Comparison of ENCODE assay signal across 18 cellular contexts in the genomic region with DNA sequence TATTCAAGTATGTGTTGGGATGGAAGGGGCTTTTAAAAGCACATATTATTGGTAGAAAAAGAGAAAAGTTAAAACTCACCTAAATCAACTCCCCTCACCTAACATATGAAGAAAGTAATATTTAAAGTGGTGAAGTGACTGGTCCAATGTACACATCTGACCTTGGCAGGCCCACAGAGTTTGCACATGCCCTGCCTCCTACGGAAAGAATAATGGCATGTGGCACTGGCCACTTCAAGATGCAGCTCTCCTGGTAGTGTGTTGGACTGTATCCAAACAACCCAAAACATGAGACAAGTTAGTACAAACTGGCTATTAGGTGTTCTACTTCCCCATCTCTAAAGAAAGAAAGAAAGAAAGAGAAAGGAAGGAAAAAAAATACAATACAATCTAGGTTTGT.
A peak's percentile ranks its signal among the peaks of the same experiment; 100 is the strongest.
DNase-seq lines count a peak whose midpoint lies in the region; ATAC-seq and TF ChIP-seq lines count a peak whose summit lies in the region.
"Had no signal": no experiment of that assay in that cellular context is flagged by ENCODE, and none has a peak within 500 bp of the region (broad histone marks: within the 10 kb centered on the region; RNA-seq: fewer than 3 reads in every experiment).

No MANE protein-coding gene starts in this region.

- H3K27ac Mint-ChIP-seq in natural killer cell treated with Interleukin-12 subunit alpha and Interleukin-12 subunit beta and Interleukin-15 and Interleukin-18, amount 100 ng/mL, for 72 hours, result no peak overlapping the region
- H3K27ac Mint-ChIP-seq: CD4-positive, alpha-beta memory T cell; GM23338; H9; HFFc6 had no signal

- H3K4me1 Mint-ChIP-seq in natural killer cell treated with Interleukin-12 subunit alpha and Interleukin-12 subunit beta and Interleukin-15 and Interleukin-18, amount 100 ng/mL, for 72 hours (ENCODE audit: low read depth in 2 of 2), result no peaks in the 10 kb centered on the region
- H3K4me1 Mint-ChIP-seq: CD4-positive, alpha-beta memory T cell had no signal

- no peaks in the 10 kb centered on the region for H3K36me3 Mint-ChIP-seq in natural killer cell treated with Interleukin-12 subunit alpha and Interleukin-12 subunit beta and Interleukin-15 and Interleukin-18, amount 100 ng/mL, for 72 hours
- H3K36me3 Mint-ChIP-seq: CD4-positive, alpha-beta memory T cell had no signal

- POLR2A ChIA-PET in HEK293 (lab: Yijun Ruan, JAX), result no interaction called here

- no peak overlapping the region for H3K4me3 Mint-ChIP-seq in natural killer cell treated with Interleukin-12 subunit alpha and Interleukin-12 subunit beta and Interleukin-15 and Interleukin-18, amount 100 ng/mL, for 72 hours
- H3K4me3 Mint-ChIP-seq: CD4-positive, alpha-beta memory T cell; GM23338; H9; HFFc6 had no signal

- peaks cover 5% of the 10 kb centered on the region in 2 donors for H3K27me3 Mint-ChIP-seq in natural killer cell treated with Interleukin-12 subunit alpha and Interleukin-12 subunit beta and Interleukin-15 and Interleukin-18, amount 100 ng/mL, for 72 hours

- intact Hi-C loops in left lung (cut with DNase I) (no loop called here), upper lobe of right lung (cut with DNase I) (no loop called here)

- no peak overlapping the region for H3K27ac ChIP-seq in HEK293 (ENCODE audit: extremely low read depth, low read depth, low read length)
- H3K27ac ChIP-seq in left lung, result no peak overlapping the region
- H3K27ac ChIP-seq in upper lobe of right lung, result no peak overlapping the region

- DNase-seq in NCI-H1105 (lab: John Stamatoyannopoulos, UW) (peak; percentile 19), left lung (no peak), upper lobe of right lung (no peak), mucosa of gallbladder (ENCODE audit: low spot score) (no peak)
- DNase-seq in natural killer cell treated with Interleukin-12 subunit alpha and Interleukin-12 subunit beta and Interleukin-15 and Interleukin-18, amount 100 ng/mL, for 72 hours (ENCODE audit: low spot score), result no peak
- DNase-seq: C1 segment of cervical spinal cord; Calu3; CD4-positive, alpha-beta memory T cell; COR-L47; DMS79; EL; GDM1; H9; HFFc6 had no signal

- H3K36me3 ChIP-seq in HEK293 (ENCODE audit: control insufficient read depth in 2 of 2, insufficient read depth in 1 of 2, low read length in 2 of 2), result no peaks in the 10 kb centered on the region
- no peaks in the 10 kb centered on the region for H3K36me3 ChIP-seq in left lung
- H3K36me3 ChIP-seq in upper lobe of right lung, result no peaks in the 10 kb centered on the region

- TF ChIP-seq CTCF in HEK293 (tag by site-specific recombination; IDR thresholded peaks at IDR 0.05) (no peak), left lung (IDR thresholded peaks at IDR 0.05) (no peak), upper lobe of right lung (IDR thresholded peaks at IDR 0.05) (no peak)

- H3K27me3 ChIP-seq in left lung, result no peaks in the 10 kb centered on the region
- no peaks in the 10 kb centered on the region for H3K27me3 ChIP-seq in upper lobe of right lung

- ATAC-seq in left lung, result peak; percentile 73
- ATAC-seq in upper lobe of right lung, result peak; percentile 50
- ATAC-seq in natural killer cell treated with Interleukin-12 subunit alpha and Interleukin-12 subunit beta and Interleukin-15 and Interleukin-18, amount 100 ng/mL, for 72 hours, result no peak
- ATAC-seq: GM12878, GM23338, HCT116 had no signal

- H3K4me3 ChIP-seq in HEK293 (ENCODE audit: low read depth, low read length) (no peak overlapping the region), left lung (no peak overlapping the region), upper lobe of right lung (no peak overlapping the region)
- H3K4me3 ChIP-seq: GM12878, GM23338 had no signal

- H3K4me1 ChIP-seq in HEK293 (ENCODE audit: control insufficient read depth, insufficient read depth, low read length) (peaks cover 12% of the 10 kb centered on the region), left lung (no peaks in the 10 kb centered on the region), upper lobe of right lung (peaks cover 7% of the 10 kb centered on the region)

- peaks cover 4% of the 10 kb centered on the region for H3K9me3 Mint-ChIP-seq in natural killer cell treated with Interleukin-12 subunit alpha and Interleukin-12 subunit beta and Interleukin-15 and Interleukin-18, amount 100 ng/mL, for 72 hours
- H3K9me3 Mint-ChIP-seq: CD4-positive, alpha-beta memory T cell; GM23338; H9 had no signal

- CTCF ChIA-PET in HEK293 (lab: Yijun Ruan, JAX), result interaction anchor here (1.7 kb wide), 1 partner anchor 123 kb away, joined by 4 read pairs; no protein-coding TSS in a partner anchor

- no peaks in the 10 kb centered on the region for H3K9me3 ChIP-seq in HEK293 (ENCODE audit: control insufficient read depth, insufficient read depth, low read depth, low read length)
- no peaks in the 10 kb centered on the region for H3K9me3 ChIP-seq in left lung
- H3K9me3 ChIP-seq in upper lobe of right lung, result no peaks in the 10 kb centered on the region

TF ChIP-seq in HEK293, 187 proteins besides CTCF, POLR2A, EP300 and RAD21:
- TF ChIP-seq ZFHX2 (tag by site-specific recombination; conservative IDR thresholded peaks at IDR 0.05), result peak; percentile 43; the same call in 1 of the 2 replicates
- TF ChIP-seq ZEB2 (tag by site-specific recombination; IDR thresholded peaks at IDR 0.05), result no peak
- TF ChIP-seq PRDM1 (tag by site-specific recombination; IDR thresholded peaks at IDR 0.05), result no peak

Comparison
In these comparisons a context has a peak if more than half of its experiments do, and no peak if none do; other contexts are left out.
1. ATAC-seq: peak in left lung (single experiment) and upper lobe of right lung (single experiment); none in natural killer cell treated with Interleukin-12 subunit alpha and Interleukin-12 subunit beta and Interleukin-15 and Interleukin-18, amount 100 ng/mL, for 72 hours (0 of 2).